Comparison of ENCODE assay signal across 29 cellular contexts in the genomic region with DNA sequence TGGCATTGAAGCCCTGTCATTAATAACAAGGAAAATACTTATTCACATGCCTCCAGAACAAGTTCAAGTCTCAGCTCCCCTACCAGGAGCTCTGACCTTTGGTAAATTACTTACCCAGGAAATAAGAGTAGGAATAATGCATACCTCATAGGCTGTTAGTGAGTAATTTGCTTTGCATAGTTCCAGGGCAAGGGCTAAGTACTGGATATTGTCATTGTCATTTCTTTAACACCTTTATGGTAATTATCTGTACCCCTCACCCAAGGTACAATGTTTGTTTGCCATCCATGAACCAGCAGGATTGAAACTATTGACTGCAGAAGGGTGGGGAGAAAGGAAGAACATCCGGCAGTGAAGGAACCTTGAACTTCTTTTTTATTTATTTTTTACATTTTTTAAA.
"Had no signal": no experiment of that assay in that cellular context is flagged by ENCODE, and none has a peak within 500 bp of the region (broad histone marks: within the 10 kb centered on the region; RNA-seq: fewer than 3 reads in every experiment).

No MANE protein-coding gene starts in this region.

- H3K36me3 ChIP-seq: adrenal gland, colonic mucosa, gastrocnemius medialis, left ventricle myocardium inferior, neural progenitor cell, tibial nerve, WERI-Rb-1 had no signal

- H3K9ac ChIP-seq: neural progenitor cell had no signal

- H3K27ac Mint-ChIP-seq: activated CD4-positive, alpha-beta T cell treated with anti-CD3 and anti-CD28 coated beads, Interleukin-2, amount 10 ng/mL, durations not matched to agents 24 days and 14 days; activated CD8-positive, alpha-beta T cell treated with anti-CD3 and anti-CD28 coated beads for 36 hours; activated naive CD8-positive, alpha-beta T cell treated with anti-CD3 and anti-CD28 coated beads for 36 hours; activated T-cell treated with anti-CD3 and anti-CD28 coated beads, Interleukin-2, amount 50 U/mL, for 72 hours; natural killer cell; neural progenitor cell; T-helper 17 cell had no signal

- H3K36me3 Mint-ChIP-seq: activated naive CD8-positive, alpha-beta T cell treated with anti-CD3 and anti-CD28 coated beads for 36 hours; natural killer cell; neural progenitor cell had no signal

- H3K4me2 ChIP-seq: hepatocyte, neural progenitor cell had no signal

- H3K79me2 ChIP-seq: hepatocyte had no signal

- H3K4me3 ChIP-seq: adrenal gland, body of pancreas, colonic mucosa, gastrocnemius medialis, hepatocyte, left ventricle myocardium inferior, lung, neural progenitor cell, tibial nerve had no signal

- FAIRE-seq: islet of Langerhans had no signal

- H3K27me3 Mint-ChIP-seq: activated CD4-positive, alpha-beta T cell treated with anti-CD3 and anti-CD28 coated beads, Interleukin-2, amount 10 ng/mL, durations not matched to agents 24 days and 14 days; activated CD8-positive, alpha-beta T cell treated with anti-CD3 and anti-CD28 coated beads for 36 hours; activated naive CD8-positive, alpha-beta T cell treated with anti-CD3 and anti-CD28 coated beads for 36 hours; T-helper 17 cell had no signal

- H3K4me1 Mint-ChIP-seq: activated CD4-positive, alpha-beta T cell treated with anti-CD3 and anti-CD28 coated beads, Interleukin-2, amount 10 ng/mL, durations not matched to agents 24 days and 14 days; activated naive CD8-positive, alpha-beta T cell treated with anti-CD3 and anti-CD28 coated beads for 36 hours; natural killer cell had no signal

- H3K27ac ChIP-seq: adrenal gland, body of pancreas, colonic mucosa, gastrocnemius medialis, hepatocyte, left ventricle myocardium inferior, neural progenitor cell, tibial nerve, WERI-Rb-1 had no signal

- DNase-seq: activated CD4-positive, alpha-beta T cell treated with anti-CD3 and anti-CD28 coated beads, Interleukin-2, amount 10 ng/mL, durations not matched to agents 24 days and 14 days; activated CD4-positive, CD25-positive, alpha-beta regulatory T cell treated with anti-CD3 and anti-CD28 coated beads, Interleukin-2, amount 50 U/mL, for 72 hours; activated CD8-positive, alpha-beta T cell treated with anti-CD3 and anti-CD28 coated beads for 36 hours; activated effector memory CD4-positive, alpha-beta T cell treated with Interleukin-2 at 50 U/mL for 16 hours; activated naive CD4-positive, alpha-beta T cell treated with Interleukin-2 at 50 U/mL for 16 hours; activated naive CD8-positive, alpha-beta T cell treated with anti-CD3 and anti-CD28 coated beads for 36 hours; activated T-cell treated with anti-CD3 and anti-CD28 coated beads, Interleukin-2, amount 50 U/mL, for 72 hours; adrenal gland; aorta; body of pancreas; cerebellar nuclear complex; colonic mucosa; effector memory CD4-positive, alpha-beta T cell; erythroblast; gastrocnemius medialis; glutamatergic neuron; left ventricle myocardium inferior; natural killer cell; right cardiac atrium; stimulated activated CD4-positive, alpha-beta T cell treated with anti-CD3 and anti-CD28 coated beads, Interleukin-2, amount 100 ng/mL, for 48 hours; stimulated activated naive CD4-positive, alpha-beta T cell treated with Interleukin-2 at 50 U/mL for 16 hours; T-helper 17 cell; T1000; WERI-Rb-1 had no signal

- H3K9me3 ChIP-seq: adrenal gland, body of pancreas, colonic mucosa, gastrocnemius medialis, left ventricle myocardium inferior, tibial nerve had no signal

- H3K4me3 Mint-ChIP-seq: activated CD4-positive, alpha-beta T cell treated with anti-CD3 and anti-CD28 coated beads, Interleukin-2, amount 10 ng/mL, durations not matched to agents 24 days and 14 days; activated CD8-positive, alpha-beta T cell treated with anti-CD3 and anti-CD28 coated beads for 36 hours; activated naive CD8-positive, alpha-beta T cell treated with anti-CD3 and anti-CD28 coated beads for 36 hours; activated T-cell treated with anti-CD3 and anti-CD28 coated beads, Interleukin-2, amount 50 U/mL, for 72 hours; natural killer cell; neural progenitor cell; T-helper 17 cell had no signal

- H3K27me3 ChIP-seq: adrenal gland, body of pancreas, colonic mucosa, gastrocnemius medialis, hepatocyte, neural progenitor cell, tibial nerve had no signal

- H2AFZ ChIP-seq: hepatocyte had no signal

- H3K4me1 ChIP-seq: adrenal gland, body of pancreas, colonic mucosa, gastrocnemius medialis, left ventricle myocardium inferior, tibial nerve had no signal

- H3K9me3 Mint-ChIP-seq: activated CD4-positive, alpha-beta T cell treated with anti-CD3 and anti-CD28 coated beads, Interleukin-2, amount 10 ng/mL, durations not matched to agents 24 days and 14 days; activated CD8-positive, alpha-beta T cell treated with anti-CD3 and anti-CD28 coated beads for 36 hours; activated naive CD8-positive, alpha-beta T cell treated with anti-CD3 and anti-CD28 coated beads for 36 hours; neural progenitor cell had no signal
